In genomic region chr1:12597792-12598191, GRCh38 we compare ENCODE assay signal across 14 cellular contexts. TPM values are rescaled to one million over a fixed set of nuclear protein-coding genes. Genes with fewer than 3 reads are reported as not detected.
A peak's percentile ranks its signal among the peaks of the same experiment; 100 is the strongest.
DNase-seq lines count a peak whose midpoint lies in the region; ATAC-seq and TF ChIP-seq lines count a peak whose summit lies in the region.
"Had no signal": no experiment of that assay in that cellular context is flagged by ENCODE, and none has a peak within 500 bp of the region (broad histone marks: within the 10 kb centered on the region; RNA-seq: fewer than 3 reads in every experiment).

No MANE protein-coding gene starts in this region.

- CTCF ChIA-PET in CD4-positive, alpha-beta memory T cell (lab: Charles Lee; ENCODE audit: partially characterized antibody): interaction anchor here (1.4 to 10.1 kb wide), 2 partner anchors 20 to 62 kb away, joined by 4 to 196 read pairs; partner anchors contain the start of gene DHRS3

- TF ChIP-seq POLR2A in sigmoid colon (IDR thresholded peaks at IDR 0.05): no peak

- H3K27ac ChIP-seq in CD4-positive, alpha-beta memory T cell (ENCODE audit: low read depth, low read length): no peak overlapping the region
- peak overlapping the region; percentile 90 to 99 (median 94) for H3K27ac ChIP-seq in sigmoid colon
- H3K27ac ChIP-seq: SJCRH30 had no signal

- H3K4me3 ChIP-seq in CD4-positive, alpha-beta memory T cell (ENCODE audit: low read length in 2 of 2): no peak overlapping the region
- H3K4me3 ChIP-seq in sigmoid colon: no peak overlapping the region
- H3K4me3 ChIP-seq: SJCRH30 had no signal

- peak; percentile 32 for ATAC-seq in left ventricle myocardium superior
- ATAC-seq: stimulated activated memory B cell treated with anti-CD40 and anti-IgM and Interleukin-4, amounts not matched to agents 10 μg/mL and 1 μg/mL and 100 μg/mL, for 72 hours had no signal

- peaks cover 29 to 80% (median 53%) of the 10 kb centered on the region in 4 donors for H3K4me1 Mint-ChIP-seq in CD4-positive, alpha-beta memory T cell

- peak overlapping the region in 3 of 7 donors; percentile 52 to 69 (median 61) for H3K27ac Mint-ChIP-seq in CD4-positive, alpha-beta memory T cell
- H3K27ac Mint-ChIP-seq: activated naive CD4-positive, alpha-beta T cell treated with anti-CD3 and anti-CD28 coated beads for 36 hours; stimulated activated memory B cell treated with anti-CD40 and anti-IgM and Interleukin-4, amounts not matched to agents 10 μg/mL and 1 μg/mL and 100 μg/mL, for 72 hours had no signal

- H3K27me3 ChIP-seq in CD4-positive, alpha-beta memory T cell (ENCODE audit: insufficient read depth, low read length): no peaks in the 10 kb centered on the region
- no peaks in the 10 kb centered on the region for H3K27me3 ChIP-seq in sigmoid colon
- H3K27me3 ChIP-seq: SJCRH30 had no signal

- POLR2A ChIA-PET in CD4-positive, alpha-beta memory T cell (lab: Charles Lee; ENCODE audit: partially characterized antibody): interaction anchor here (13.6 kb wide), 1 partner anchor 19 kb away, joined by 327 read pairs; the partner anchor contains the start of gene DHRS3

- intact Hi-C loops in CD4-positive, alpha-beta memory T cell (cut with micrococcal nuclease): no loop called here
- intact Hi-C loops in left ventricle myocardium superior (cut with micrococcal nuclease) (no loop called here), sigmoid colon (cut with DNase I) (loop anchor here (5.0 kb wide), 1 partner anchor 120 kb away; no protein-coding TSS in a partner anchor)

- H3K27me3 Mint-ChIP-seq in CD4-positive, alpha-beta memory T cell: no peaks in the 10 kb centered on the region

- no peak for DNase-seq in CD4-positive, alpha-beta memory T cell
- DNase-seq in NCI-H2196 treated with DMSO at 0.1 percent for 48 hours (lab: John Stamatoyannopoulos, UW; ENCODE audit: unreplicated experiment) (peak; percentile 30), left ventricle myocardium superior (peak; percentile 84), sigmoid colon (peak; percentile 84), NOMO-1 treated with dmso at 0.1 percent for 144 hours (lab: John Stamatoyannopoulos, UW; ENCODE audit: unreplicated experiment) (no peak), activated gamma-delta T cell (lab: John Stamatoyannopoulos, UW) (no peak), HuH-7.5 (ENCODE audit: low spot score) (no peak), T1000 (lab: John Stamatoyannopoulos, UW) (no peak)
- DNase-seq: activated CD4-positive, alpha-beta T cell treated with anti-CD3 and anti-CD28 coated beads for 48 hours; activated naive CD4-positive, alpha-beta T cell treated with anti-CD3 and anti-CD28 coated beads for 36 hours; DMS79; SJCRH30 had no signal

- peak overlapping the region in 5 of 8 donors; percentile 10 to 50 (median 22) for H3K4me3 Mint-ChIP-seq in CD4-positive, alpha-beta memory T cell
- H3K4me3 Mint-ChIP-seq: activated naive CD4-positive, alpha-beta T cell treated with anti-CD3 and anti-CD28 coated beads for 36 hours; stimulated activated memory B cell treated with anti-CD40 and anti-IgM and Interleukin-4, amounts not matched to agents 10 μg/mL and 1 μg/mL and 100 μg/mL, for 72 hours had no signal

- 47 to 63% methylated on average over 10 of the region's 10 CpGs for WGBS in sigmoid colon, 2 donors

- no peaks in the 10 kb centered on the region for H3K9me3 ChIP-seq in CD4-positive, alpha-beta memory T cell (ENCODE audit: control insufficient read depth in 1 of 2, low read length in 2 of 2)
- H3K9me3 ChIP-seq in sigmoid colon: no peaks in the 10 kb centered on the region
- H3K9me3 ChIP-seq: SJCRH30 had no signal

- peaks cover 51% of the 10 kb centered on the region for H3K4me1 ChIP-seq in CD4-positive, alpha-beta memory T cell (ENCODE audit: insufficient read depth, low read length)
- H3K4me1 ChIP-seq in sigmoid colon: peaks cover 0 to 100% (median 98%) of the 10 kb centered on the region in 4 donors
- H3K4me1 ChIP-seq: SJCRH30 had no signal

- H3K36me3 ChIP-seq in CD4-positive, alpha-beta memory T cell (ENCODE audit: insufficient read depth, low read length): no peaks in the 10 kb centered on the region
- H3K36me3 ChIP-seq in sigmoid colon: no peaks in the 10 kb centered on the region
- H3K36me3 ChIP-seq: SJCRH30 had no signal

- H3K36me3 Mint-ChIP-seq in CD4-positive, alpha-beta memory T cell: peaks cover 0 to 1% of the 10 kb centered on the region in 2 donors

- TF ChIP-seq CTCF in sigmoid colon (IDR thresholded peaks at IDR 0.05): no peak

- no peaks in the 10 kb centered on the region for H3K9me3 Mint-ChIP-seq in CD4-positive, alpha-beta memory T cell
- H3K9me3 Mint-ChIP-seq: activated naive CD4-positive, alpha-beta T cell treated with anti-CD3 and anti-CD28 coated beads for 36 hours; stimulated activated memory B cell treated with anti-CD40 and anti-IgM and Interleukin-4, amounts not matched to agents 10 μg/mL and 1 μg/mL and 100 μg/mL, for 72 hours had no signal

- peak in 2 of 4 donors; percentile 12 to 53 for TF ChIP-seq EP300 in sigmoid colon (IDR thresholded peaks at IDR 0.05)

RNA-seq across cellular contexts. Expression of gene DHRS3, which starts 20.2 kb away (rescaled TPM):
- total RNA-seq in CD4-positive, alpha-beta memory T cell: 10 to 100 TPM; 87.4 to 91.8 TPM
- polyA plus RNA-seq in CD4-positive, alpha-beta memory T cell: 10 to 100 TPM; 30.1 to 40.5 TPM
- total RNA-seq in left ventricle myocardium superior: 79.6 TPM
- total RNA-seq in sigmoid colon: 100 to 1,000 TPM in 1 of 4 donors, 10 to 100 TPM in 3; 47.1 to 102 (median 73.1) TPM
- polyA plus RNA-seq in sigmoid colon: 10 to 100 TPM; 34.8 to 47.9 (median 36.5) TPM
- total RNA-seq: HT1080 had no signal

RNA-seq across cellular contexts. Expression of gene AADACL4, which starts 46.1 kb away (rescaled TPM):
- total RNA-seq in CD4-positive, alpha-beta memory T cell: not detected
- not detected for polyA plus RNA-seq in CD4-positive, alpha-beta memory T cell
- not detected for total RNA-seq in left ventricle myocardium superior
- not detected for total RNA-seq in sigmoid colon
- under 1 TPM in 1 of 3 donors, not detected in 2; 0.04 TPM for polyA plus RNA-seq in sigmoid colon
- total RNA-seq: activated naive CD4-positive, alpha-beta T cell treated with anti-CD3 and anti-CD28 coated beads for 36 hours; HT1080; SJCRH30 had no signal

Comparison
In these comparisons a context has a peak if more than half of its experiments do, and no peak if none do; other contexts are left out.
1. DNase-seq: peak in NCI-H2196 treated with DMSO at 0.1 percent for 48 hours (single experiment), left ventricle myocardium superior (single experiment) and sigmoid colon (single experiment); none in CD4-positive, alpha-beta memory T cell (0 of 5), NOMO-1 treated with dmso at 0.1 percent for 144 hours (single experiment), activated gamma-delta T cell (single experiment), HuH-7.5 (single experiment) and T1000 (single experiment).